Comparison of ENCODE assay signal across 1 cellular context in the genomic region with DNA sequence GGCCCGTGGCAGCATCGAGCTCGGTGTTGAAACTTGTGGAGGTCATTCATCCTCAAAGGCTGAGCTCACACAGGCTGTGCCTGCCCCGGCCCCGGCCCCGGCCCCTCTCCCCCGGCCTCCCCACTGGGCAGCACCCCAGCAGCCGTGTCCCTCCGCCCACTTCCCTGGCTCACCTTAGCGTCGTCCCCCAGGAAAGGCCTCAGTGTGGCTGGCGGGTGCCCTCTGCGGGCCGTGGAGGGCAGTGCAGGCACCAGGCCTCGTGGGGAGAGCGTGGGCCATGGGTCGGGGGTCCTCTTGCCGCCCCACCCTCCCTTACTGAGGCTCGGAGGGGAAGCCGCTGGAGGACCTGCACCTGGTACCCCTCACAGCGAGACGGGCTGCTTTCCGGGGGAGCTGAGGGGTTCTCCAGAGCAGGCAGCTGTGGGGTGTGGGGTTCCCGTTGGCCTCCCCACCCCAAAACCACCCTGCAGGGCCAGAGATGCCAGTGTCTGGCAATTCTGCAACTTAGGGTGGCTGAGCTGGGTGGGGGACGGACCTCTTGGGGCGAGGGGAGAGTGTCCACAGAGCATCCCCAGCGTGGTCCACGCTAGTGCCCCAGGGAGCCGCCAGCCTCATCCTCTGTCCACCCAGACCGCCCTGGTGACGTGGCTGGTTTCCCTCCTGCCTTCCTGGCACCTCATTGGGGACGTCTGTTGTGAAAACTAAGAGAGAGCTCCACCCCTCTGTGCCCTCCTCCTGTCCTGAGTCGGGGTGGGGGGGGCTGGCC.
TF ChIP-seq lines count a peak whose summit lies in the region.

No MANE protein-coding gene starts in this region.

TF ChIP-seq in GM23338, 12 proteins besides CTCF, POLR2A, EP300 and RAD21 (continued from another document):
- TF ChIP-seq ZNF462 (CRISPR knock-in tag; IDR thresholded peaks at IDR 0.05): no peak
